Comparison of ENCODE assay signal across 9 cellular contexts in genomic region chr12:57609781-57610552, GRCh38. TPM values are rescaled to one million over a fixed set of nuclear protein-coding genes. Genes with fewer than 3 reads are reported as not detected.
DNase-seq lines count a peak whose midpoint lies in the region; ATAC-seq and FAIRE-seq lines count a peak whose summit lies in the region.
"Had no signal": no experiment of that assay in that cellular context is flagged by ENCODE, and none has a peak within 500 bp of the region (broad histone marks: within the 10 kb centered on the region; RNA-seq: fewer than 3 reads in every experiment).

No MANE protein-coding gene starts in this region.

- no peak overlapping the region for H3K4me3 ChIP-seq in CD8-positive, alpha-beta memory T cell (ENCODE audit: low read length)
- H3K4me3 ChIP-seq in small intestine (ENCODE audit: low read depth in 1 of 2, low read length in 2 of 2), result no peak overlapping the region

- intact Hi-C loops in left ventricle myocardium superior (cut with micrococcal nuclease) (no loop called here), posterior vena cava (cut with DNase I) (no loop called here)

- peaks cover 19% of the 10 kb centered on the region for H3K4me1 ChIP-seq in CD8-positive, alpha-beta memory T cell (ENCODE audit: insufficient read depth, low read length)
- peaks cover 0 to 5% of the 10 kb centered on the region in 2 donors for H3K4me1 ChIP-seq in small intestine (ENCODE audit: control insufficient read depth in 2 of 2, insufficient read depth in 1 of 2, low read depth in 1 of 2, low read length in 1 of 2)

- peak overlapping the region; percentile 60 to 88 (median 78) for H3K4me3 Mint-ChIP-seq in CD8-positive, alpha-beta memory T cell
- peak overlapping the region; percentile 60 for H3K4me3 Mint-ChIP-seq in activated T-helper 17 cell treated with anti-CD3 and anti-CD28 coated beads, Interleukin-2, amount 50 U/mL, for 72 hours

- peaks cover 6 to 24% of the 10 kb centered on the region in 2 donors for H3K27me3 Mint-ChIP-seq in CD8-positive, alpha-beta memory T cell
- H3K27me3 Mint-ChIP-seq in activated T-helper 17 cell treated with anti-CD3 and anti-CD28 coated beads, Interleukin-2, amount 50 U/mL, for 72 hours, result peaks cover 9% of the 10 kb centered on the region

- CTCF ChIA-PET in CD8-positive, alpha-beta memory T cell (lab: Charles Lee), result interaction anchor here (1.4 to 1.5 kb wide), 2 partner anchors 11 to 26 kb away, joined by 3 to 7 read pairs; no protein-coding TSS in a partner anchor

- peaks cover 0 to 18% (median 6%) of the 10 kb centered on the region in 3 donors for H3K36me3 Mint-ChIP-seq in CD8-positive, alpha-beta memory T cell
- H3K36me3 Mint-ChIP-seq in activated T-helper 17 cell treated with anti-CD3 and anti-CD28 coated beads, Interleukin-2, amount 50 U/mL, for 72 hours (ENCODE audit: low read depth), result no peaks in the 10 kb centered on the region

- peaks cover 16 to 31% (median 24%) of the 10 kb centered on the region in 3 donors for H3K4me1 Mint-ChIP-seq in CD8-positive, alpha-beta memory T cell
- H3K4me1 Mint-ChIP-seq in activated T-helper 17 cell treated with anti-CD3 and anti-CD28 coated beads, Interleukin-2, amount 50 U/mL, for 72 hours, result peaks cover 5% of the 10 kb centered on the region

- 29 to 41% (median 32%) methylated on average over 24 to 34 of the region's 34 CpGs for WGBS in small intestine, 3 donors

- no peak for DNase-seq in CD8-positive, alpha-beta memory T cell
- DNase-seq in left ventricle myocardium superior (peak; percentile 62), posterior vena cava (ENCODE audit: low spot score) (peak; percentile 79), NCI-H1417 treated with DMSO at 0.1 percent for 48 hours (lab: John Stamatoyannopoulos, UW) (no peak), small intestine (no peak), globus pallidus (ENCODE audit: low spot score) (no peak)

- peak overlapping the region in 2 of 8 donors; percentile 31 to 82 for H3K27ac Mint-ChIP-seq in CD8-positive, alpha-beta memory T cell
- no peak overlapping the region for H3K27ac Mint-ChIP-seq in activated T-helper 17 cell treated with anti-CD3 and anti-CD28 coated beads, Interleukin-2, amount 50 U/mL, for 72 hours

- no peaks in the 10 kb centered on the region for H3K36me3 ChIP-seq in CD8-positive, alpha-beta memory T cell (ENCODE audit: insufficient read depth, low read length)
- no peaks in the 10 kb centered on the region for H3K36me3 ChIP-seq in small intestine (ENCODE audit: control insufficient read depth in 2 of 2, insufficient read depth in 2 of 2, low read length in 2 of 2)

- no peak for ATAC-seq in activated T-helper 17 cell treated with anti-CD3 and anti-CD28 coated beads, Interleukin-2, amount 50 U/mL, for 72 hours (replicated peaks)
- ATAC-seq in left ventricle myocardium superior, result peak; percentile 20
- ATAC-seq in esophagus mucosa, result no peak

- no peak for FAIRE-seq in small intestine (lab: Jason Lieb, UNC)

- POLR2A ChIA-PET in CD8-positive, alpha-beta memory T cell (lab: Charles Lee), result interaction anchor here (2.3 kb wide), 1 partner anchor 19 kb away, joined by 6 read pairs; the partner anchor contains the start of gene PIP4K2C

- no peaks in the 10 kb centered on the region for H3K9me3 Mint-ChIP-seq in CD8-positive, alpha-beta memory T cell
- H3K9me3 Mint-ChIP-seq in activated T-helper 17 cell treated with anti-CD3 and anti-CD28 coated beads, Interleukin-2, amount 50 U/mL, for 72 hours, result no peaks in the 10 kb centered on the region

- H3K27ac ChIP-seq in CD8-positive, alpha-beta memory T cell (ENCODE audit: low read depth, low read length), result no peak overlapping the region
- peak overlapping the region in 1 of 2 donors; percentile 41 for H3K27ac ChIP-seq in small intestine (ENCODE audit: low read depth in 1 of 2, low read length in 1 of 2)

- peaks cover 4% of the 10 kb centered on the region for H3K27me3 ChIP-seq in CD8-positive, alpha-beta memory T cell (ENCODE audit: insufficient read depth, low read length, poor library complexity, severe bottlenecking)
- peaks cover 0 to 14% of the 10 kb centered on the region in 2 donors for H3K27me3 ChIP-seq in small intestine (ENCODE audit: control insufficient read depth in 2 of 2, insufficient read depth in 2 of 2, low read length in 2 of 2)

- H3K9me3 ChIP-seq in CD8-positive, alpha-beta memory T cell (ENCODE audit: low read length), result no peaks in the 10 kb centered on the region
- no peaks in the 10 kb centered on the region for H3K9me3 ChIP-seq in small intestine (ENCODE audit: control insufficient read depth, low read depth)

RNA-seq across cellular contexts. Expression of gene ARHGEF25, which starts 1.3 kb away (rescaled TPM):
- 1 to 10 TPM; 1.4 to 1.9 TPM for total RNA-seq in CD8-positive, alpha-beta memory T cell
- not detected for polyA plus RNA-seq in CD8-positive, alpha-beta memory T cell
- 1 to 10 TPM; 1.5 to 1.6 TPM for total RNA-seq in activated T-helper 17 cell treated with anti-CD3 and anti-CD28 coated beads, Interleukin-2, amount 50 U/mL, for 72 hours
- total RNA-seq in left ventricle myocardium superior (11.9 TPM), posterior vena cava (10 to 100 TPM; 78.8 to 82.8 TPM), esophagus mucosa (1.5 TPM)
- 10 to 100 TPM in 1 of 3 donors, 1 to 10 TPM in 1, not detected in 1; 4.6 to 11.8 TPM for polyA plus RNA-seq in small intestine

RNA-seq across cellular contexts. Expression of gene DTX3, which starts 5.3 kb away (rescaled TPM):
- 10 to 100 TPM; 16.7 to 18.3 TPM for total RNA-seq in CD8-positive, alpha-beta memory T cell
- 7.2 TPM for polyA plus RNA-seq in CD8-positive, alpha-beta memory T cell
- 10 to 100 TPM; 16.7 to 19.5 TPM for total RNA-seq in activated T-helper 17 cell treated with anti-CD3 and anti-CD28 coated beads, Interleukin-2, amount 50 U/mL, for 72 hours
- 21.4 TPM for total RNA-seq in left ventricle myocardium superior
- total RNA-seq in posterior vena cava, result 10 to 100 TPM; 32.4 to 35.6 TPM
- polyA plus RNA-seq in small intestine, result 1 to 10 TPM in 2 of 3 donors, not detected in 1; 5.4 to 9.9 TPM
- 4.1 TPM for total RNA-seq in esophagus mucosa

RNA-seq across cellular contexts. Expression of gene PIP4K2C, which starts 19.0 kb away (rescaled TPM):
- 10 to 100 TPM; 24.7 to 29.7 TPM for total RNA-seq in CD8-positive, alpha-beta memory T cell
- 40.6 TPM for polyA plus RNA-seq in CD8-positive, alpha-beta memory T cell
- 10 to 100 TPM; 16.0 to 23.0 TPM for total RNA-seq in activated T-helper 17 cell treated with anti-CD3 and anti-CD28 coated beads, Interleukin-2, amount 50 U/mL, for 72 hours
- 11.9 TPM for total RNA-seq in left ventricle myocardium superior
- total RNA-seq in posterior vena cava, result 10 to 100 TPM; 26.0 to 27.4 TPM
- polyA plus RNA-seq in small intestine, result 10 to 100 TPM; 16.1 to 18.1 (median 17.6) TPM
- total RNA-seq in esophagus mucosa, result 35.8 TPM

RNA-seq across cellular contexts. Expression of gene B4GALNT1, which starts 23.0 kb away (rescaled TPM):
- total RNA-seq in CD8-positive, alpha-beta memory T cell, result 1 to 10 TPM; 2.9 to 4.1 TPM
- polyA plus RNA-seq in CD8-positive, alpha-beta memory T cell, result not detected
- 1 to 10 TPM; 1.5 to 3.7 TPM for total RNA-seq in activated T-helper 17 cell treated with anti-CD3 and anti-CD28 coated beads, Interleukin-2, amount 50 U/mL, for 72 hours
- 5.1 TPM for total RNA-seq in left ventricle myocardium superior
- 1 to 10 TPM; 4.3 to 6.0 TPM for total RNA-seq in posterior vena cava
- 1 to 10 TPM in 1 of 3 donors, under 1 TPM in 1, not detected in 1; 0.27 to 2.1 TPM for polyA plus RNA-seq in small intestine
- total RNA-seq in esophagus mucosa, result 0.04 TPM
- total RNA-seq: lung microvascular endothelial cell had no signal

Comparison
In these comparisons a context has a peak if more than half of its experiments do, and no peak if none do; other contexts are left out.
1. DNase-seq: peak in left ventricle myocardium superior (single experiment) and posterior vena cava (single experiment); none in CD8-positive, alpha-beta memory T cell (0 of 5), NCI-H1417 treated with DMSO at 0.1 percent for 48 hours (single experiment), small intestine (single experiment) and globus pallidus (single experiment).